ENCODE assay signal across 2 cellular contexts in the genomic region with DNA sequence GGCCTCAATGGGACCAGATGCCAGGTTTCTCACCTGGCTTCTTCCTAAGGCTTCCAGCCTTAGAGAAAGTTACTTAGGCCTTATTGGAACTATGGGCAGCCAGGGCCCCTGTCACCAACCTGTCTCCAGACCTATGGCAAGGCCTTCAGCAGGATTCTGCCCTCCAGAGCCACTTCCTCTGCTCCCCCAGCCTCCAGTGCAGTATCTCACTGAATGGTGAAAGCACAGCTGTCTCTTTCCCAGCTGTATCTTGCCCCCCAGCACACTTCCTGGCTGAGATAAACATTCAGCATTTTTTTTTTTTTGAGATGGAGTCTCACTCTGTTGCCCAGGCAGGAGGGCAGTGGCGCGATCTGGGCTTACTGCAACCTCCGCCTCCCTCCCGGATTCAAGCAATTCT.
TF ChIP-seq lines count a peak whose summit lies in the region.

No MANE protein-coding gene starts in this region.

TF ChIP-seq in K562, 482 proteins besides CTCF, POLR2A, EP300 and RAD21:
- peak; percentile 52 for TF ChIP-seq CBFA2T3 (IDR thresholded peaks at IDR 0.05)
- TF ChIP-seq, protein P1, sequence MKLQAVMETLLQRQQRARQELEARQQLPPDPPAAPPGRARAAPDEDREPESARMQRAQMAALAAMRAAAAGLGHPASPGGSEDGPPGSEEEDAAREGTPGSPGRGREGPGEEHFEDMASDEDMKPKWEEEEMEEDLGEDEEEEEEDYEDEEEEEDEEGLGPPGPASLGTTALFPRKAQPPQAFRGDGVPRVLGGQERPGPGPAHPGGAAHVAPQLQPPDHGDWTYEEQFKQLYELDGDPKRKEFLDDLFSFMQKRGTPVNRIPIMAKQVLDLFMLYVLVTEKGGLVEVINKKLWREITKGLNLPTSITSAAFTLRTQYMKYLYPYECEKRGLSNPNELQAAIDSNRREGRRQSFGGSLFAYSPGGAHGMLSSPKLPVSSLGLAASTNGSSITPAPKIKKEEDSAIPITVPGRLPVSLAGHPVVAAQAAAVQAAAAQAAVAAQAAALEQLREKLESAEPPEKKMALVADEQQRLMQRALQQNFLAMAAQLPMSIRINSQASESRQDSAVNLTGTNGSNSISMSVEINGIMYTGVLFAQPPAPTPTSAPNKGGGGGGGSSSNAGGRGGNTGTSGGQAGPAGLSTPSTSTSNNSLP (IDR thresholded peaks at IDR 0.05; ENCODE audit: borderline replicate concordance, low read depth, low read length), result no peak
- 0 out of 2 replicates have a peak, but pooled peaks have one; percentile 18 for TF ChIP-seq CBFA2T2 (conservative IDR thresholded peaks at IDR 0.05)

TF ChIP-seq in neural cell, 6 proteins besides CTCF, POLR2A, EP300 and RAD21:
- no peak for TF ChIP-seq EZH2 (IDR thresholded peaks at IDR 0.05; ENCODE audit: borderline replicate concordance, insufficient read depth, low read length, poor library complexity, severe bottlenecking)
- no peak for TF ChIP-seq TAF1 (IDR thresholded peaks at IDR 0.05; ENCODE audit: low read depth)
- no peak for TF ChIP-seq MXI1 (conservative IDR thresholded peaks at IDR 0.05; ENCODE audit: poor library complexity, severe bottlenecking)
- TF ChIP-seq SMC3 (conservative IDR thresholded peaks at IDR 0.05; ENCODE audit: poor library complexity), result no peak
- TF ChIP-seq, protein P2, sequence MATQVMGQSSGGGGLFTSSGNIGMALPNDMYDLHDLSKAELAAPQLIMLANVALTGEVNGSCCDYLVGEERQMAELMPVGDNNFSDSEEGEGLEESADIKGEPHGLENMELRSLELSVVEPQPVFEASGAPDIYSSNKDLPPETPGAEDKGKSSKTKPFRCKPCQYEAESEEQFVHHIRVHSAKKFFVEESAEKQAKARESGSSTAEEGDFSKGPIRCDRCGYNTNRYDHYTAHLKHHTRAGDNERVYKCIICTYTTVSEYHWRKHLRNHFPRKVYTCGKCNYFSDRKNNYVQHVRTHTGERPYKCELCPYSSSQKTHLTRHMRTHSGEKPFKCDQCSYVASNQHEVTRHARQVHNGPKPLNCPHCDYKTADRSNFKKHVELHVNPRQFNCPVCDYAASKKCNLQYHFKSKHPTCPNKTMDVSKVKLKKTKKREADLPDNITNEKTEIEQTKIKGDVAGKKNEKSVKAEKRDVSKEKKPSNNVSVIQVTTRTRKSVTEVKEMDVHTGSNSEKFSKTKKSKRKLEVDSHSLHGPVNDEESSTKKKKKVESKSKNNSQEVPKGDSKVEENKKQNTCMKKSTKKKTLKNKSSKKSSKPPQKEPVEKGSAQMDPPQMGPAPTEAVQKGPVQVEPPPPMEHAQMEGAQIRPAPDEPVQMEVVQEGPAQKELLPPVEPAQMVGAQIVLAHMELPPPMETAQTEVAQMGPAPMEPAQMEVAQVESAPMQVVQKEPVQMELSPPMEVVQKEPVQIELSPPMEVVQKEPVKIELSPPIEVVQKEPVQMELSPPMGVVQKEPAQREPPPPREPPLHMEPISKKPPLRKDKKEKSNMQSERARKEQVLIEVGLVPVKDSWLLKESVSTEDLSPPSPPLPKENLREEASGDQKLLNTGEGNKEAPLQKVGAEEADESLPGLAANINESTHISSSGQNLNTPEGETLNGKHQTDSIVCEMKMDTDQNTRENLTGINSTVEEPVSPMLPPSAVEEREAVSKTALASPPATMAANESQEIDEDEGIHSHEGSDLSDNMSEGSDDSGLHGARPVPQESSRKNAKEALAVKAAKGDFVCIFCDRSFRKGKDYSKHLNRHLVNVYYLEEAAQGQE (IDR thresholded peaks at IDR 0.05; ENCODE audit: borderline replicate concordance), result no peak
- no peak for TF ChIP-seq POLR2AphosphoS5 (IDR thresholded peaks at IDR 0.05)
